Comparison of ENCODE assay signal across 8 cellular contexts in genomic region chr4:173370130-173370476, GRCh38. TPM values are rescaled to one million over a fixed set of nuclear protein-coding genes. Genes with fewer than 3 reads are reported as not detected.
DNase-seq lines count a peak whose midpoint lies in the region; ATAC-seq and TF ChIP-seq lines count a peak whose summit lies in the region.

No MANE protein-coding gene starts in this region.

- ATAC-seq in HG03159 (IDR thresholded peaks at IDR 0.05; ENCODE audit: unreplicated experiment), result peak; percentile 9
- ATAC-seq in activated CD4-positive, alpha-beta T cell treated with anti-CD3 and anti-CD28 coated beads for 36 hours, result peak; percentile 14
- ATAC-seq in naive thymus-derived CD4-positive, alpha-beta T cell, result peak; percentile 37

- TF ChIP-seq CTCF in suprapubic skin (IDR thresholded peaks at IDR 0.05), result no peak

- H3K9me3 ChIP-seq in naive thymus-derived CD4-positive, alpha-beta T cell (ENCODE audit: control insufficient read depth in 2 of 3, low read length in 3 of 3), result no peaks in the 10 kb centered on the region
- H3K9me3 ChIP-seq in suprapubic skin, result no peaks in the 10 kb centered on the region

- WGBS in suprapubic skin, result 0% methylated on average over 14 of the region's 14 CpGs

- peak overlapping the region; percentile 93 for H3K4me3 Mint-ChIP-seq in activated CD4-positive, alpha-beta T cell treated with anti-CD3 and anti-CD28 coated beads for 36 hours
- H3K4me3 Mint-ChIP-seq in naive thymus-derived CD4-positive, alpha-beta T cell, result peak overlapping the region; percentile 89 to 100 (median 98)

- peaks cover 8% of the 10 kb centered on the region for H3K27me3 Mint-ChIP-seq in activated CD4-positive, alpha-beta T cell treated with anti-CD3 and anti-CD28 coated beads for 36 hours
- peaks cover 2 to 26% (median 17%) of the 10 kb centered on the region in 5 donors for H3K27me3 Mint-ChIP-seq in naive thymus-derived CD4-positive, alpha-beta T cell

- POLR2A ChIA-PET in activated CD4-positive, alpha-beta T cell treated with anti-CD3 and anti-CD28 coated beads for 36 hours (lab: Charles Lee), result interaction anchor here (0.5 to 3.8 kb wide), 7 partner anchors 8 to 49 kb away, joined by 3 to 107 read pairs (median 3); partner anchors contain the start of gene HMGB2
- POLR2A ChIA-PET in naive thymus-derived CD4-positive, alpha-beta T cell (lab: Charles Lee), result interaction anchor here (0.8 to 9.4 kb wide), 6 partner anchors 12 to 914 kb away, joined by 3 to 209 read pairs (median 4); partner anchors contain the start of gene HMGB2

- peaks cover 0 to 3% (median 0%) of the 10 kb centered on the region in 3 experiments for H3K36me3 ChIP-seq in naive thymus-derived CD4-positive, alpha-beta T cell (ENCODE audit: control insufficient read depth in 2 of 3, insufficient read depth in 3 of 3, low read length in 3 of 3)
- no peaks in the 10 kb centered on the region for H3K36me3 ChIP-seq in suprapubic skin

- intact Hi-C loops in activated CD4-positive, alpha-beta T cell treated with anti-CD3 and anti-CD28 coated beads for 36 hours (cut with DNase I, micrococcal nuclease), result loop anchor here (1.0 to 2.0 kb wide), 5 partner anchors 36 to 913 kb away; partner anchors contain the start of genes CEP44 (in 2 of the 2), FBXO8 (in 2 of the 2), HMGB2 (in 2 of the 2) and GALNT7 (in 1 of the 2)
- intact Hi-C loops in naive thymus-derived CD4-positive, alpha-beta T cell (cut with micrococcal nuclease), result loop anchor here (1.0 to 5.0 kb wide), 5 partner anchors 36 to 1152 kb away; partner anchors contain the start of genes GALNT7 (in 2 of the 2), HMGB2 (in 2 of the 2), CEP44 (in 1 of the 2) and FBXO8 (in 1 of the 2)

- H3K27ac ChIP-seq in naive thymus-derived CD4-positive, alpha-beta T cell (ENCODE audit: low read depth, low read length), result peak overlapping the region; percentile 82
- H3K27ac ChIP-seq in suprapubic skin, result peak overlapping the region; percentile 93

- peaks cover 0 to 10% of the 10 kb centered on the region in 2 donors for H3K27me3 ChIP-seq in naive thymus-derived CD4-positive, alpha-beta T cell (ENCODE audit: control insufficient read depth in 2 of 2, insufficient read depth in 2 of 2, low read length in 2 of 2)
- no peaks in the 10 kb centered on the region for H3K27me3 ChIP-seq in suprapubic skin

- H3K27ac Mint-ChIP-seq in activated CD4-positive, alpha-beta T cell treated with anti-CD3 and anti-CD28 coated beads for 36 hours, result peak overlapping the region; percentile 100
- H3K27ac Mint-ChIP-seq in naive thymus-derived CD4-positive, alpha-beta T cell, result peak overlapping the region; percentile 55 to 99 (median 97)

- H3K4me1 ChIP-seq in naive thymus-derived CD4-positive, alpha-beta T cell (ENCODE audit: control insufficient read depth in 2 of 2, insufficient read depth in 2 of 2, low read length in 2 of 2), result peaks cover 5 to 20% of the 10 kb centered on the region in 2 donors
- peaks cover 21% of the 10 kb centered on the region for H3K4me1 ChIP-seq in suprapubic skin

- peaks cover 14% of the 10 kb centered on the region for H3K36me3 Mint-ChIP-seq in activated CD4-positive, alpha-beta T cell treated with anti-CD3 and anti-CD28 coated beads for 36 hours (ENCODE audit: low read depth)
- H3K36me3 Mint-ChIP-seq in naive thymus-derived CD4-positive, alpha-beta T cell, result peaks cover 0 to 18% (median 0%) of the 10 kb centered on the region in 5 donors

- TF ChIP-seq POLR2A in GM19193 (IDR thresholded peaks at IDR 0.05; ENCODE audit: extremely low read depth, insufficient read depth, insufficient read length) (peak; percentile 5), suprapubic skin (IDR thresholded peaks at IDR 0.05) (no peak)

- H3K4me3 ChIP-seq in naive thymus-derived CD4-positive, alpha-beta T cell (ENCODE audit: low read length), result peak overlapping the region; percentile 99
- H3K4me3 ChIP-seq in suprapubic skin, result peak overlapping the region; percentile 84

- H3K4me1 Mint-ChIP-seq in activated CD4-positive, alpha-beta T cell treated with anti-CD3 and anti-CD28 coated beads for 36 hours, result peaks cover 37% of the 10 kb centered on the region
- peaks cover 14 to 49% (median 23%) of the 10 kb centered on the region in 7 donors for H3K4me1 Mint-ChIP-seq in naive thymus-derived CD4-positive, alpha-beta T cell

- no peak for TF ChIP-seq EP300 in suprapubic skin (IDR thresholded peaks at IDR 0.05)

- DNase-seq in activated CD4-positive, alpha-beta T cell treated with anti-CD3 and anti-CD28 coated beads for 36 hours, result peak; percentile 77
- DNase-seq in effector CD8-positive, alpha-beta T cell (lab: John Stamatoyannopoulos, UW), result peak; percentile 64
- DNase-seq in naive thymus-derived CD4-positive, alpha-beta T cell, result peak in 4 of 9 donors; percentile 14 to 78 (median 52)
- peak; percentile 84 to 88 for DNase-seq in suprapubic skin (ENCODE audit: low spot score in 2 of 2)
- DNase-seq in NCI-H2107 (lab: John Stamatoyannopoulos, UW), result no peak
- no peak for DNase-seq in NCI-H1092 (lab: John Stamatoyannopoulos, UW)

- no peaks in the 10 kb centered on the region for H3K9me3 Mint-ChIP-seq in activated CD4-positive, alpha-beta T cell treated with anti-CD3 and anti-CD28 coated beads for 36 hours (ENCODE audit: low read depth)
- peaks cover 0 to 3% (median 0%) of the 10 kb centered on the region in 11 donors for H3K9me3 Mint-ChIP-seq in naive thymus-derived CD4-positive, alpha-beta T cell

- CTCF ChIA-PET in activated CD4-positive, alpha-beta T cell treated with anti-CD3 and anti-CD28 coated beads for 36 hours (lab: Charles Lee), result interaction anchor here (0.7 to 3.1 kb wide), 5 partner anchors 15 to 84 kb away, joined by 3 to 15 read pairs (median 3); partner anchors contain the start of gene HMGB2
- CTCF ChIA-PET in naive thymus-derived CD4-positive, alpha-beta T cell (lab: Charles Lee), result interaction anchor here (0.8 to 2.4 kb wide), 2 partner anchors 37 to 51 kb away, joined by 3 to 8 read pairs; partner anchors contain the start of gene HMGB2

RNA-seq across cellular contexts. Expression of gene SAP30, which starts 0.7 kb away (rescaled TPM):
- 10 to 100 TPM; 22.0 to 29.3 TPM for total RNA-seq in activated CD4-positive, alpha-beta T cell treated with anti-CD3 and anti-CD28 coated beads for 36 hours
- 10 to 100 TPM in 1 of 5 experiments, 1 to 10 TPM in 3, under 1 TPM in 1; 0.48 to 27.4 (median 1.1) TPM for total RNA-seq in naive thymus-derived CD4-positive, alpha-beta T cell
- 1 to 10 TPM in 1 of 2 donors, under 1 TPM in 1; 0.89 to 2.6 TPM for polyA plus RNA-seq in naive thymus-derived CD4-positive, alpha-beta T cell
- total RNA-seq in suprapubic skin, result 10 to 100 TPM; 10.9 to 18.4 (median 16.0) TPM

RNA-seq across cellular contexts. Expression of gene SCRG1, which starts 28.8 kb away (rescaled TPM):
- not detected for total RNA-seq in activated CD4-positive, alpha-beta T cell treated with anti-CD3 and anti-CD28 coated beads for 36 hours
- not detected for total RNA-seq in naive thymus-derived CD4-positive, alpha-beta T cell
- polyA plus RNA-seq in naive thymus-derived CD4-positive, alpha-beta T cell, result not detected
- total RNA-seq in suprapubic skin, result under 1 TPM; 0.16 to 0.47 (median 0.29) TPM

RNA-seq across cellular contexts. Expression of gene HMGB2, which starts 35.9 kb away (rescaled TPM):
- total RNA-seq in activated CD4-positive, alpha-beta T cell treated with anti-CD3 and anti-CD28 coated beads for 36 hours, result 100 to 1,000 TPM; 608 to 661 TPM
- total RNA-seq in naive thymus-derived CD4-positive, alpha-beta T cell, result 100 to 1,000 TPM in 3 of 5 experiments, 10 to 100 TPM in 2; 89.3 to 542 (median 106) TPM
- 100 to 1,000 TPM; 154 to 232 TPM for polyA plus RNA-seq in naive thymus-derived CD4-positive, alpha-beta T cell
- total RNA-seq in suprapubic skin, result 10 to 100 TPM; 28.8 to 76.5 (median 34.2) TPM

Comparison
In these comparisons a context has a peak if more than half of its experiments do, and no peak if none do; other contexts are left out.
1. DNase-seq: peak in activated CD4-positive, alpha-beta T cell treated with anti-CD3 and anti-CD28 coated beads for 36 hours (single experiment), effector CD8-positive, alpha-beta T cell (single experiment) and suprapubic skin (2 of 2); none in NCI-H2107 (single experiment) and NCI-H1092 (single experiment).
2. Peak in every context shown above with its lines, with median percentiles within 50 percentile points of each other: ATAC-seq.